In genomic region chr5:91229031-91229623, GRCh38 we compare ENCODE assay signal across 2 cellular contexts.
TF ChIP-seq lines count a peak whose summit lies in the region.

No MANE protein-coding gene starts in this region.

TF ChIP-seq in IMR-90, 13 proteins besides CTCF, POLR2A, EP300 and RAD21 (continued from another document):
- TF ChIP-seq ELK1 (IDR thresholded peaks at IDR 0.05; ENCODE audit: borderline replicate concordance, low read depth, low read length) (no peak), MXI1 (IDR thresholded peaks at IDR 0.05; ENCODE audit: borderline replicate concordance, low read depth, low read length) (no peak)

TF ChIP-seq in K562, 482 proteins besides CTCF, POLR2A, EP300 and RAD21 (continued from another document):
- TF ChIP-seq ID3 (CRISPR knock-in tag; IDR thresholded peaks at IDR 0.05) (no peak), ID3 (tag; IDR thresholded peaks at IDR 0.05) (no peak), ELK3 (CRISPR knock-in tag; IDR thresholded peaks at IDR 0.05) (no peak), ATF3 (IDR thresholded peaks at IDR 0.05) (peak; percentile 82), ATF3 (CRISPR knock-in tag; conservative IDR thresholded peaks at IDR 0.05) (no peak), RBBP5 (IDR thresholded peaks at IDR 0.05; ENCODE audit: borderline replicate concordance, insufficient read depth, low read length, poor library complexity, severe bottlenecking) (no peak), JUND (IDR thresholded peaks at IDR 0.05; ENCODE audit: borderline replicate concordance, low read depth, low read length) (peak; percentile 22; the same call in 1 of the 2 replicates), JUND (tag; IDR thresholded peaks at IDR 0.05; ENCODE audit: borderline replicate concordance, low read depth, low read length) (no peak), ZNF124 (CRISPR knock-in tag; IDR thresholded peaks at IDR 0.05) (no peak), PBX2 (CRISPR knock-in tag; IDR thresholded peaks at IDR 0.05; ENCODE audit: low read depth) (no peak), PBX2 (tag; conservative IDR thresholded peaks at IDR 0.05; ENCODE audit: low read depth) (no peak), DLX4 (CRISPR knock-in tag; IDR thresholded peaks at IDR 0.05) (no peak), SAP30 (IDR thresholded peaks at IDR 0.05; ENCODE audit: borderline replicate concordance, insufficient read depth, low read depth, low read length, poor library complexity, severe bottlenecking) (no peak), CXXC5 (CRISPR knock-in tag; IDR thresholded peaks at IDR 0.05) (no peak), ZFP91 (CRISPR knock-in tag; IDR thresholded peaks at IDR 0.05) (no peak), KAT8 (IDR thresholded peaks at IDR 0.05; ENCODE audit: low read depth) (no peak), CEBPG (CRISPR knock-in tag; IDR thresholded peaks at IDR 0.05) (peak; percentile 71; the same call in 1 of the 2 replicates), CEBPG (tag; conservative IDR thresholded peaks at IDR 0.05 in 1 of 2, IDR thresholded peaks at IDR 0.05 in 1 of 2) (peak; percentile 39 to 95), SMARCA4 (IDR thresholded peaks at IDR 0.05) (no peak), MEIS2 (IDR thresholded peaks at IDR 0.05; ENCODE audit: partially characterized antibody) (peak; percentile 15), HINFP (tag; conservative IDR thresholded peaks at IDR 0.05; ENCODE audit: low read depth) (no peak), PHF8 (IDR thresholded peaks at IDR 0.05; ENCODE audit: borderline replicate concordance, low read length) (no peak), ZNF318 (IDR thresholded peaks at IDR 0.05; ENCODE audit: borderline replicate concordance in 1 of 2, low read depth in 1 of 2) (no peak), ZBTB26 (CRISPR knock-in tag; IDR thresholded peaks at IDR 0.05) (no peak), NFIC (IDR thresholded peaks at IDR 0.05) (no peak), CHCHD3 (CRISPR knock-in tag; IDR thresholded peaks at IDR 0.05) (no peak), PYGO2 (tag; IDR thresholded peaks at IDR 0.05) (no peak), CC2D1A (IDR thresholded peaks at IDR 0.05) (no peak), ATF4 (CRISPR knock-in tag; IDR thresholded peaks at IDR 0.05) (no peak), CEBPB (tag; IDR thresholded peaks at IDR 0.05) (no peak), SMAD2 (IDR thresholded peaks at IDR 0.05; ENCODE audit: low read depth, low read length) (no peak), PHTF2 (CRISPR knock-in tag; IDR thresholded peaks at IDR 0.05) (no peak), NUFIP1 (IDR thresholded peaks at IDR 0.05; ENCODE audit: partially characterized antibody) (no peak), IRF2 (CRISPR knock-in tag; IDR thresholded peaks at IDR 0.05) (no peak), MTA1 (IDR thresholded peaks at IDR 0.05; ENCODE audit: borderline replicate concordance) (no peak), ETV6 (IDR thresholded peaks at IDR 0.05; ENCODE audit: borderline replicate concordance in 1 of 2, low read depth in 2 of 2, low read length in 1 of 2) (no peak), ETV6 (CRISPR knock-in tag; IDR thresholded peaks at IDR 0.05; ENCODE audit: borderline replicate concordance) (no peak), ZNF764 (CRISPR knock-in tag; IDR thresholded peaks at IDR 0.05; ENCODE audit: low read depth) (no peak), DDX20 (tag; IDR thresholded peaks at IDR 0.05; ENCODE audit: low read depth) (no peak), PPARD (CRISPR knock-in tag; IDR thresholded peaks at IDR 0.05) (no peak), NONO (IDR thresholded peaks at IDR 0.05; ENCODE audit: low read depth in 2 of 2, low read length in 1 of 2) (no peak)
